In the genomic region with DNA sequence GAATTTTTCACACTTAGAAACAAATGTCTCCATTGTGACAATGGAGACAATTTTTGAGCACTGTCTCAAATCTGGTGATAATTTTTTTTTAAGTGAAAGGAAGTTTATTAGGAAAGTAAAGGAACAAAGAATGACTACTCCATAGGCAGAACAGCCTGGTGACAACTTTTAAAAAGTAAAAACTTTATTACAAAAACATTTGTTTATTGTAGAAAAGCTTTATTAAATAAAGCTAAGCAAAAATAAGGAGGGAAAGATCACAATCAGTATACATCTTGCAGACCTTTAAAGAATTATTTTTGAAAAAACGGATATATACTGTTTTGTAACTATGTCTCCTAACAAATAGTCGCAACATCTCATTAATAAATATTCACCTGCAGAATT, we compare ENCODE assay signal across 8 cellular contexts. TPM values are rescaled to one million over a fixed set of nuclear protein-coding genes. Genes with fewer than 3 reads are reported as not detected.
A peak's percentile ranks its signal among the peaks of the same experiment; 100 is the strongest.
DNase-seq lines count a peak whose midpoint lies in the region; ATAC-seq, FAIRE-seq and TF ChIP-seq lines count a peak whose summit lies in the region.

No MANE protein-coding gene starts in this region.

- peaks cover 3% of the 10 kb centered on the region; the same call in 1 of the 2 replicates for H3K27me3 ChIP-seq in HUES48 (ENCODE audit: control insufficient read depth, insufficient read depth, low read length)
- no peaks in the 10 kb centered on the region for H3K27me3 ChIP-seq in bronchial epithelial cell (ENCODE audit: control insufficient read depth, insufficient read depth, low read length)
- H3K27me3 ChIP-seq in muscle layer of colon (ENCODE audit: control insufficient read depth in 1 of 2, insufficient read depth in 2 of 2, low read length in 2 of 2) = no peaks in the 10 kb centered on the region

- peak overlapping the region; percentile 66 for H3K27ac ChIP-seq in 22Rv1
- H3K27ac ChIP-seq in HUES48 (ENCODE audit: low read depth, low read length) = peak overlapping the region; percentile 79
- peak overlapping the region; percentile 70 for H3K27ac ChIP-seq in muscle layer of colon (ENCODE audit: low read depth, low read length)
- H3K27ac ChIP-seq in substantia nigra (ENCODE audit: low read depth, low read length, poor library complexity, severe bottlenecking) = no peak overlapping the region

- H3K4me1 ChIP-seq in HUES48 (ENCODE audit: control insufficient read depth, insufficient read depth, low read length) = peaks cover 23% of the 10 kb centered on the region; the same call in 1 of the 2 replicates
- peaks cover 9% of the 10 kb centered on the region for H3K4me1 ChIP-seq in muscle layer of colon (ENCODE audit: insufficient read depth, low read length)

- H3K36me3 ChIP-seq in HUES48 (ENCODE audit: control insufficient read depth, insufficient read depth, low read length) = no peaks in the 10 kb centered on the region
- H3K36me3 ChIP-seq in bronchial epithelial cell (ENCODE audit: control insufficient read depth, insufficient read depth, low read length) = peaks cover 2% of the 10 kb centered on the region
- peaks cover 3% of the 10 kb centered on the region for H3K36me3 ChIP-seq in muscle layer of colon (ENCODE audit: insufficient read depth, low read length)

- no peak for TF ChIP-seq CTCF in 22Rv1 (IDR thresholded peaks at IDR 0.05)
- no peak for TF ChIP-seq CTCF in bronchial epithelial cell (IDR thresholded peaks at IDR 0.05; ENCODE audit: insufficient read depth, low read length, severe bottlenecking)

- H3K9ac ChIP-seq in HUES48 (ENCODE audit: low read depth, low read length) = no peak overlapping the region; the same call in 1 of the 2 replicates
- H3K9ac ChIP-seq in muscle layer of colon (ENCODE audit: low read length) = peak overlapping the region; percentile 83

- FAIRE-seq in bronchial epithelial cell (lab: Jason Lieb, UNC) = no peak

- no peak for ATAC-seq in GM18517 (IDR thresholded peaks at IDR 0.05; ENCODE audit: unreplicated experiment)

- no peaks in the 10 kb centered on the region for H3K9me3 ChIP-seq in HUES48 (ENCODE audit: control insufficient read depth, insufficient read depth, low read length)
- no peaks in the 10 kb centered on the region for H3K9me3 ChIP-seq in muscle layer of colon (ENCODE audit: low read length)

- no peak for DNase-seq in bronchial epithelial cell (ENCODE audit: low read depth)
- DNase-seq in superior temporal gyrus (ENCODE audit: extremely low spot score) = no peak
- DNase-seq in substantia nigra (lab: John Stamatoyannopoulos, UW) = no peak
- no peak for DNase-seq in activated CD8-positive, alpha-beta memory T cell treated with anti-CD3 and anti-CD28 coated beads, Interleukin-2, amount 50 U/mL, for 48 hours

- H3K4me3 ChIP-seq in HUES48 (ENCODE audit: low read depth, low read length) (peak overlapping the region; percentile 79), bronchial epithelial cell (ENCODE audit: low read depth, low read length) (peak overlapping the region; percentile 64), muscle layer of colon (ENCODE audit: low read depth in 1 of 2, low read length in 2 of 2) (peak overlapping the region; percentile 55 to 92)

RNA-seq across cellular contexts. Expression of a gene that starts 0.7 kb away (rescaled TPM):
- total RNA-seq in bronchial epithelial cell = 18.4 and 24.0 TPM in 2 replicates

RNA-seq across cellular contexts. Expression of a gene that starts 6.0 kb away (rescaled TPM):
- 24.0 and 32.0 TPM in 2 replicates for total RNA-seq in bronchial epithelial cell
